15 cellular contexts compared by ENCODE assay signal in the genomic region with DNA sequence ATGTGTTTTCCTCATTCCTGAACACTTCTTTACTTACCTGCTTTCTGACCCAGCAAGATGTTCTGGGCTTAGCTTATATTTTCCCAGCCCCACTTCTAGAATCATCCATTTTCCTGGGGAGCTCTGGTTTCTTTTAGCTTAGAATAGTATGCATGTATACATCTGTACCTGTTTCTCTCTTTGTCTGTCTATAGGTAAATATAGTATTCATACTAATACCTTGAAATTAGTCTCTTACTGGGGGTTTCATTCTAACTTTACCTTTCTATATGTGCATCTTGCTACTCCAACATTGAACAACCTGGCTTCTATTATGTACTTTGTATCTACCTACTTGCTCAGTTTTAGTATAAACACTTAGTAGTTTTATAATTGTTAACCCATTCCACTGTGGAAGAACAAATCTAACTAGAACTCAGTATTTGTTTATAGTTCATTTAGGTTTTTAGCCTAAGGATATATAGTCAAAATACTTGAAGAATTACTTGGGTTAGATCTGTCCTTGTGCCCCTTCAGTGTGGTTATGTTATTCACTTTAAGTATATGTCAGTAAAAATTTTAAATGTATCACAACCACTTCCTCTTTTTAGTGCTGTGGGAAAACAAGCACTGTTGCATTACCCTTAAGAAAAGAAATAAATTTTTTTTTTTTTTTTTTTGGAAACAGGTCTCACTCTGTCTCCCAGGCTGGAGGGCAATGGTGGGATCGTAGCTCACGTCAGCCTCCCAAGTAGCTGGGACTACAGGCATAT. TPM values are rescaled to one million over a fixed set of nuclear protein-coding genes. Genes with fewer than 3 reads are reported as not detected.
DNase-seq lines count a peak whose midpoint lies in the region; ATAC-seq, FAIRE-seq and TF ChIP-seq lines count a peak whose summit lies in the region.
"Had no signal": no experiment of that assay in that cellular context is flagged by ENCODE, and none has a peak within 500 bp of the region (broad histone marks: within the 10 kb centered on the region; RNA-seq: fewer than 3 reads in every experiment).

No MANE protein-coding gene starts in this region.

- no peak for ATAC-seq in activated naive CD8-positive, alpha-beta T cell treated with anti-CD3 and anti-CD28 coated beads, Interleukin-2, amount 50 U/mL, for 24 hours

- TF ChIP-seq CTCF in CD14-positive monocyte (IDR thresholded peaks at IDR 0.05) = no peak

- H3K9me3 Mint-ChIP-seq in CD14-positive monocyte = no peaks in the 10 kb centered on the region
- H3K9me3 Mint-ChIP-seq in activated naive CD8-positive, alpha-beta T cell treated with anti-CD3 and anti-CD28 coated beads, Interleukin-2, amount 50 U/mL, for 24 hours = no peaks in the 10 kb centered on the region
- peaks cover 0 to 2% (median 0%) of the 10 kb centered on the region in 8 donors for H3K9me3 Mint-ChIP-seq in CD4-positive, alpha-beta memory T cell
- H3K9me3 Mint-ChIP-seq: T-helper 2 cell treated with Interferon-gamma antibody and Interleukin-4, amounts not matched to agents 5 μg/mL and 100 μg/mL, for 36 hours had no signal

- peaks cover 20% of the 10 kb centered on the region for H3K4me1 Mint-ChIP-seq in CD14-positive monocyte
- peaks cover 70% of the 10 kb centered on the region for H3K4me1 Mint-ChIP-seq in activated naive CD8-positive, alpha-beta T cell treated with anti-CD3 and anti-CD28 coated beads, Interleukin-2, amount 50 U/mL, for 24 hours
- H3K4me1 Mint-ChIP-seq in CD4-positive, alpha-beta memory T cell = peaks cover 37 to 62% (median 54%) of the 10 kb centered on the region in 4 donors

- H3K27me3 Mint-ChIP-seq in CD14-positive monocyte (ENCODE audit: low read depth in 3 of 3) = peaks cover 0 to 2% (median 0%) of the 10 kb centered on the region in 3 donors
- H3K27me3 Mint-ChIP-seq in activated naive CD8-positive, alpha-beta T cell treated with anti-CD3 and anti-CD28 coated beads, Interleukin-2, amount 50 U/mL, for 24 hours = no peaks in the 10 kb centered on the region
- no peaks in the 10 kb centered on the region for H3K27me3 Mint-ChIP-seq in CD4-positive, alpha-beta memory T cell
- H3K27me3 Mint-ChIP-seq: brain had no signal

- DNase-seq in CD14-positive monocyte (ENCODE audit: low spot score) (no peak), ELR (ENCODE audit: low read depth) (peak; percentile 52), NOMO-1 (lab: John Stamatoyannopoulos, UW; ENCODE audit: unreplicated experiment in 2 of 2) (peak; percentile 33 to 85), HK-2 (ENCODE audit: unreplicated experiment) (no peak), amygdala (lab: John Stamatoyannopoulos, UW) (no peak), GM12892 (ENCODE audit: insufficient read length) (no peak)
- DNase-seq in activated naive CD8-positive, alpha-beta T cell treated with anti-CD3 and anti-CD28 coated beads, Interleukin-2, amount 50 U/mL, for 24 hours = no peak
- no peak for DNase-seq in CD4-positive, alpha-beta memory T cell
- DNase-seq: H7, NCI-H1694, NCI-H524 treated with DMSO at 0.1 percent for 48 hours had no signal

- H3K4me1 ChIP-seq in CD4-positive, alpha-beta memory T cell (ENCODE audit: insufficient read depth, low read length) = peaks cover 46% of the 10 kb centered on the region

- POLR2A ChIA-PET in CD4-positive, alpha-beta memory T cell (lab: Charles Lee; ENCODE audit: partially characterized antibody) = no interaction called here

- peak overlapping the region in 5 of 7 donors; percentile 21 to 59 (median 45) for H3K27ac Mint-ChIP-seq in CD14-positive monocyte
- H3K27ac Mint-ChIP-seq in activated naive CD8-positive, alpha-beta T cell treated with anti-CD3 and anti-CD28 coated beads, Interleukin-2, amount 50 U/mL, for 24 hours = peak overlapping the region; percentile 23
- peak overlapping the region in 3 of 7 donors; percentile 8 to 59 (median 42) for H3K27ac Mint-ChIP-seq in CD4-positive, alpha-beta memory T cell
- H3K27ac Mint-ChIP-seq: brain; T-helper 2 cell treated with Interferon-gamma antibody and Interleukin-4, amounts not matched to agents 5 μg/mL and 100 μg/mL, for 36 hours had no signal

- no peak overlapping the region for H3K4me3 ChIP-seq in CD4-positive, alpha-beta memory T cell (ENCODE audit: low read length in 2 of 2)
- H3K4me3 ChIP-seq: esophagus muscularis mucosa had no signal

- H3K36me3 Mint-ChIP-seq in CD14-positive monocyte = peaks cover 14 to 30% of the 10 kb centered on the region in 2 donors
- H3K36me3 Mint-ChIP-seq in activated naive CD8-positive, alpha-beta T cell treated with anti-CD3 and anti-CD28 coated beads, Interleukin-2, amount 50 U/mL, for 24 hours (ENCODE audit: low read depth) = peaks cover 37% of the 10 kb centered on the region
- H3K36me3 Mint-ChIP-seq in CD4-positive, alpha-beta memory T cell = peaks cover 17 to 22% of the 10 kb centered on the region in 2 donors

- no peak overlapping the region for H3K27ac ChIP-seq in CD4-positive, alpha-beta memory T cell (ENCODE audit: low read depth, low read length)
- H3K27ac ChIP-seq: esophagus muscularis mucosa had no signal

- no peaks in the 10 kb centered on the region for H3K27me3 ChIP-seq in CD4-positive, alpha-beta memory T cell (ENCODE audit: insufficient read depth, low read length)
- H3K27me3 ChIP-seq: esophagus muscularis mucosa had no signal

- no peaks in the 10 kb centered on the region for H3K9me3 ChIP-seq in CD4-positive, alpha-beta memory T cell (ENCODE audit: control insufficient read depth in 1 of 2, low read length in 2 of 2)
- H3K9me3 ChIP-seq: esophagus muscularis mucosa had no signal

- H3K36me3 ChIP-seq in CD4-positive, alpha-beta memory T cell (ENCODE audit: insufficient read depth, low read length) = no peaks in the 10 kb centered on the region

- intact Hi-C loops in CD14-positive monocyte (cut with micrococcal nuclease) = no loop called here
- intact Hi-C loops in CD4-positive, alpha-beta memory T cell (cut with micrococcal nuclease) = no loop called here

- no peak for FAIRE-seq in GM12892 (lab: Jason Lieb, UNC)
- FAIRE-seq: keratinocyte had no signal

- TF ChIP-seq POLR2A in GM12892 (IDR thresholded peaks at IDR 0.05; ENCODE audit: low read depth, low read length) = no peak

- CTCF ChIA-PET in CD4-positive, alpha-beta memory T cell (lab: Charles Lee; ENCODE audit: partially characterized antibody) = interaction anchor here (0.7 kb wide), 1 partner anchor 104 kb away, joined by 3 read pairs; no protein-coding TSS in a partner anchor

- H3K4me3 Mint-ChIP-seq in CD14-positive monocyte = no peak overlapping the region
- H3K4me3 Mint-ChIP-seq in activated naive CD8-positive, alpha-beta T cell treated with anti-CD3 and anti-CD28 coated beads, Interleukin-2, amount 50 U/mL, for 24 hours = no peak overlapping the region
- H3K4me3 Mint-ChIP-seq in CD4-positive, alpha-beta memory T cell = no peak overlapping the region
- H3K4me3 Mint-ChIP-seq: brain; T-helper 2 cell treated with Interferon-gamma antibody and Interleukin-4, amounts not matched to agents 5 μg/mL and 100 μg/mL, for 36 hours had no signal

RNA-seq across cellular contexts. Expression of gene ASXL1, which starts 54.0 kb away (rescaled TPM):
- polyA plus RNA-seq in CD14-positive monocyte = 1 to 10 TPM; 1.8 to 2.8 TPM
- 100 to 1,000 TPM; 126 to 127 TPM for total RNA-seq in CD4-positive, alpha-beta memory T cell
- 10 to 100 TPM in 1 of 2 donors, 1 to 10 TPM in 1; 8.8 to 20.1 TPM for polyA plus RNA-seq in CD4-positive, alpha-beta memory T cell
- polyA plus RNA-seq in GM12892 (2012; ENCODE audit: missing spikeins) = 58.3 TPM

Comparison
In these comparisons a context has a peak if more than half of its experiments do, and no peak if none do; other contexts are left out.
1. DNase-seq: peak in ELR (single experiment) and NOMO-1 (2 of 2); none in CD14-positive monocyte (single experiment), activated naive CD8-positive, alpha-beta T cell treated with anti-CD3 and anti-CD28 coated beads, Interleukin-2, amount 50 U/mL, for 24 hours (single experiment), CD4-positive, alpha-beta memory T cell (0 of 5), HK-2 (single experiment), amygdala (0 of 56) and GM12892 (single experiment).